In the genomic region with DNA sequence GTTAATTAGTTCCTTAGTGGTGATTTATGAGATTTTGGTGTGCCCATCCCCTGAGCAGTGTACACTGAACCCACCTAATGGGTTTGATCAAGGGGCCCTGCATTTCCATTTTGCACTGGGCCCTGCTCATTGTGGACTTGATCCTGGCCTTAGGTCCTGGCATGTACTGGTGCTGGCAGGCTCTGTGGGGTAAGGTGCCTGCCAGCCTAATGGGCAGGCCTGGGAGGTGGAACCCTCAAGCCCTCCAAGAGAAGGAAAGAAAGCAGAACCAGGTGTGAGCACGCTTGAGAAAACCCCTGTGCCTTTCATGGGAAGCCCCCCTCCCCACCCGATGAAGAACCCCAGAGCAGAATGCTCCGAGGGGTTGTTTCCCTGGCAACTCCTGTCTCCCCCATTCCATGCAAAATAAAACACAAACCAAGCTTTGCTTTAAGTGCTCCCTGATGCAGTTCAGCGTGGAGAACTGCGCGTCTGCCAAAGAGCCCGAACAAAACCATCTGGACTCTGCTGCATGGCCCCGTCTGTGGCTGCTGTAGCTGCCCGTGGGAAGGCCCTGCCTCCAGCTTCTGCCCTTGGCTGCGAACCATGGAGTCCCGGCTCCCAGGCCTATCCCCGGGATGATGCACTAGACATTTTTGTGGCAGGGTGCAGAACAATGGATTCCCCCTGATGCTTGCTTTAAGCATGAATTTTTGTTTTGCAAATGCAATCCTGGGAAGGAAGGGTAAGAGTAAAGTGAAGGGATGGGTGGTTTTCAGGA, we compare ENCODE assay signal across 16 cellular contexts.
DNase-seq lines count a peak whose midpoint lies in the region; ATAC-seq and TF ChIP-seq lines count a peak whose summit lies in the region.
"Had no signal": no experiment of that assay in that cellular context is flagged by ENCODE, and none has a peak within 500 bp of the region (broad histone marks: within the 10 kb centered on the region; RNA-seq: fewer than 3 reads in every experiment).

No MANE protein-coding gene starts in this region.

- H3K27ac ChIP-seq in left ventricle myocardium inferior (replicated peaks) (peak overlapping the region; percentile 34), dorsolateral prefrontal cortex (peak overlapping the region in 44 of 59 donors; percentile 1 to 86 (median 49))
- H3K27ac ChIP-seq: neutrophil had no signal

- no peaks in the 10 kb centered on the region for H3K36me3 ChIP-seq in left ventricle myocardium inferior
- H3K36me3 ChIP-seq: neutrophil, tibial nerve had no signal

- peaks cover 81% of the 10 kb centered on the region for H3K4me1 ChIP-seq in left ventricle myocardium inferior

- TF ChIP-seq CTCF in left ventricle myocardium inferior (IDR thresholded peaks at IDR 0.05; ENCODE audit: borderline replicate concordance) (no peak), dorsolateral prefrontal cortex (IDR thresholded peaks at IDR 0.05 in 54 of 56, conservative IDR thresholded peaks at IDR 0.05 in 2 of 56; ENCODE audit: low read depth in 1 of 56, partially characterized antibody in 56 of 56) (no peak)

- DNase-seq in left ventricle myocardium inferior = peak; percentile 34
- DNase-seq in Right ventricle myocardium inferior (ENCODE audit: missing footprints) = no peak
- DNase-seq in dorsolateral prefrontal cortex = peak in 6 of 10 donors; percentile 45 to 75 (median 56)
- DNase-seq in myocyte (ENCODE audit: low read depth) = peak; percentile 5
- no peak for DNase-seq in effector CD8-positive, alpha-beta T cell (lab: John Stamatoyannopoulos, UW)
- DNase-seq in NCI-H2029 treated with DMSO at 0.1 percent for 48 hours (lab: John Stamatoyannopoulos, UW) = no peak
- no peak for DNase-seq in stimulated activated CD4-positive, alpha-beta T cell treated with anti-CD3 and anti-CD28 coated beads, Interleukin-4, amount 100 ng/mL, for 1 hour
- DNase-seq: H7, Kasumi-1, mesendoderm, NCI-H1105, NCI-H226 had no signal

- H3K4me3 ChIP-seq in left ventricle myocardium inferior (no peak overlapping the region), dorsolateral prefrontal cortex (peak overlapping the region in 1 of 59 donors; percentile 8)
- H3K4me3 ChIP-seq: A549, tibial nerve had no signal

- ATAC-seq in Right ventricle myocardium inferior = no peak
- ATAC-seq in GM18520 (IDR thresholded peaks at IDR 0.05; ENCODE audit: unreplicated experiment) = no peak
- ATAC-seq: A549 had no signal

- no peaks in the 10 kb centered on the region for H3K9me3 ChIP-seq in left ventricle myocardium inferior (replicated peaks)
- H3K9me3 ChIP-seq: A549, neutrophil, tibial nerve had no signal

- intact Hi-C loops in left ventricle myocardium inferior (cut with micrococcal nuclease) (loop anchor here (10.0 kb wide), 1 partner anchor 65 kb away; no protein-coding TSS in a partner anchor), Right ventricle myocardium inferior (cut with DNase I) (loop anchor here (5.0 kb wide), 2 partner anchors 38 to 62 kb away; no protein-coding TSS in a partner anchor), dorsolateral prefrontal cortex (cut with DNase I) (no loop called here)

- H3K27me3 ChIP-seq in left ventricle myocardium inferior (ENCODE audit: low read depth) = no peaks in the 10 kb centered on the region
- H3K27me3 ChIP-seq in dorsolateral prefrontal cortex = no peaks in the 10 kb centered on the region
- H3K27me3 ChIP-seq: tibial nerve had no signal

Comparison
In these comparisons a context has a peak if more than half of its experiments do, and no peak if none do; other contexts are left out.
1. DNase-seq: peak in left ventricle myocardium inferior (single experiment), dorsolateral prefrontal cortex (6 of 10) and myocyte (single experiment); none in Right ventricle myocardium inferior (single experiment), effector CD8-positive, alpha-beta T cell (single experiment), NCI-H2029 treated with DMSO at 0.1 percent for 48 hours (single experiment) and stimulated activated CD4-positive, alpha-beta T cell treated with anti-CD3 and anti-CD28 coated beads, Interleukin-4, amount 100 ng/mL, for 1 hour (single experiment).
2. intact Hi-C loops: an anchor here in left ventricle myocardium inferior (10.0 kb wide) and Right ventricle myocardium inferior (5.0 kb wide); none called in dorsolateral prefrontal cortex.